Comparison of ENCODE assay signal across 1 cellular context in the genomic region with DNA sequence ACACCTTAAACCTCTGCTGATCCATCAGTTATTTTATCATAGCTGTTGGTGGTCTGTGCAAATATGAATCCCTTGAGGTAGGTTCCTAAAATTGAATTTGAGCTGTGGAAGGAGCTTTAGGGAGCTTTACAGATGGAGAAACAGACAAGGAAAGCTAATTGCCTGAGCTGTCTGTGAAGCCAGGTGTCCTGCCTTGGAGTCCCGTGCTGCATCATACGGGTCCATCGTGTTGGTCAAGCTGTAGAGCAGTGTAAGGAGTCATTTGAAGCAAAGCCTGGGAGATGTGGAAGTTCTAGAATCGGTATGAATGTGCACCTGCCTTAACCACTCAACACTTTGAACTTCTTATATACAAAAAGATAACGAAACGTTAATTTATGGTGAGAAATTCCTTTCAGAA.
TF ChIP-seq lines count a peak whose summit lies in the region.

No MANE protein-coding gene starts in this region.

TF ChIP-seq in H1, 55 proteins besides CTCF, POLR2A, EP300 and RAD21 (continued from another document):
- TF ChIP-seq, protein P1, sequence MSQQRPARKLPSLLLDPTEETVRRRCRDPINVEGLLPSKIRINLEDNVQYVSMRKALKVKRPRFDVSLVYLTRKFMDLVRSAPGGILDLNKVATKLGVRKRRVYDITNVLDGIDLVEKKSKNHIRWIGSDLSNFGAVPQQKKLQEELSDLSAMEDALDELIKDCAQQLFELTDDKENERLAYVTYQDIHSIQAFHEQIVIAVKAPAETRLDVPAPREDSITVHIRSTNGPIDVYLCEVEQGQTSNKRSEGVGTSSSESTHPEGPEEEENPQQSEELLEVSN (IDR thresholded peaks at IDR 0.05), result no peak
- TF ChIP-seq TBP (IDR thresholded peaks at IDR 0.05; ENCODE audit: low read depth, low read length), result no peak
- no peak for TF ChIP-seq HDAC6 (IDR thresholded peaks at IDR 0.05; ENCODE audit: low read depth, low read length)
- TF ChIP-seq CBX5 (IDR thresholded peaks at IDR 0.05; ENCODE audit: low read depth, low read length), result no peak
- TF ChIP-seq SRF (IDR thresholded peaks at IDR 0.05; ENCODE audit: low read depth, low read length), result no peak
- no peak for TF ChIP-seq BCL11A (IDR thresholded peaks at IDR 0.05; ENCODE audit: low read depth in 2 of 2, low read length in 2 of 2)
- TF ChIP-seq GTF2F1 (IDR thresholded peaks at IDR 0.05; ENCODE audit: borderline replicate concordance, low read depth, low read length), result no peak
